Comparison of ENCODE assay signal across 13 cellular contexts in genomic region chr14:101412741-101413140, GRCh38.
A peak's percentile ranks its signal among the peaks of the same experiment; 100 is the strongest.
DNase-seq lines count a peak whose midpoint lies in the region; ATAC-seq and TF ChIP-seq lines count a peak whose summit lies in the region.
"Had no signal": no experiment of that assay in that cellular context is flagged by ENCODE, and none has a peak within 500 bp of the region (broad histone marks: within the 10 kb centered on the region; RNA-seq: fewer than 3 reads in every experiment).

No MANE protein-coding gene starts in this region.

- H3K4me3 ChIP-seq in RWPE2 (ENCODE audit: severe bottlenecking) (no peak overlapping the region), liver (ENCODE audit: low read depth in 1 of 3, low read length in 3 of 3) (no peak overlapping the region), osteoblast (ENCODE audit: insufficient read depth, low read length) (no peak overlapping the region)
- H3K4me3 ChIP-seq: HAP-1 had no signal

- H3K9me3 Mint-ChIP-seq in stimulated activated effector memory CD8-positive, alpha-beta T cell treated with anti-CD3 and anti-CD28 coated beads, Interleukin-12 subunit alpha, Interleukin-12 subunit beta, amount 100 ng/mL, for 72 hours = no peaks in the 10 kb centered on the region
- no peaks in the 10 kb centered on the region for H3K9me3 Mint-ChIP-seq in activated CD8-positive, alpha-beta T cell treated with anti-CD3 and anti-CD28 coated beads for 36 hours

- no peak for TF ChIP-seq RAD21 in liver (IDR thresholded peaks at IDR 0.05)

- H3K4me2 ChIP-seq in osteoblast (ENCODE audit: insufficient read depth, low read length) = no peak overlapping the region

- intact Hi-C loops in activated CD8-positive, alpha-beta T cell treated with anti-CD3 and anti-CD28 coated beads for 36 hours (cut with micrococcal nuclease) = no loop called here

- WGBS in liver = 42% methylated on average over 5 of the region's 5 CpGs

- peaks cover 10% of the 10 kb centered on the region for H3K4me1 ChIP-seq in RWPE2 (ENCODE audit: insufficient read depth, poor library complexity, severe bottlenecking)
- no peaks in the 10 kb centered on the region for H3K4me1 ChIP-seq in liver (ENCODE audit: control insufficient read depth in 4 of 4, insufficient read depth in 4 of 4, low read length in 3 of 4)
- H3K4me1 ChIP-seq in osteoblast (ENCODE audit: insufficient read depth, low read length) = peaks cover 14% of the 10 kb centered on the region
- H3K4me1 ChIP-seq: HAP-1 had no signal

- peak; percentile 84 for ATAC-seq in RWPE2 (ENCODE audit: low read depth)
- ATAC-seq in stimulated activated effector memory CD8-positive, alpha-beta T cell treated with anti-CD3 and anti-CD28 coated beads, Interleukin-12 subunit alpha, Interleukin-12 subunit beta, amount 100 ng/mL, for 72 hours = no peak
- ATAC-seq in activated CD8-positive, alpha-beta T cell treated with anti-CD3 and anti-CD28 coated beads for 36 hours = no peak

- no peaks in the 10 kb centered on the region for H3K36me3 Mint-ChIP-seq in stimulated activated effector memory CD8-positive, alpha-beta T cell treated with anti-CD3 and anti-CD28 coated beads, Interleukin-12 subunit alpha, Interleukin-12 subunit beta, amount 100 ng/mL, for 72 hours
- H3K36me3 Mint-ChIP-seq in activated CD8-positive, alpha-beta T cell treated with anti-CD3 and anti-CD28 coated beads for 36 hours (ENCODE audit: low read depth) = no peaks in the 10 kb centered on the region
- H3K36me3 Mint-ChIP-seq: CD8-positive, alpha-beta memory T cell had no signal

- no peak overlapping the region for H3K27ac ChIP-seq in RWPE2 (ENCODE audit: poor library complexity, severe bottlenecking)
- no peak overlapping the region for H3K27ac ChIP-seq in liver (ENCODE audit: low read depth in 1 of 2, low read length in 2 of 2)
- H3K27ac ChIP-seq in osteoblast (ENCODE audit: low read depth, low read length) = no peak overlapping the region

- H3K9me3 ChIP-seq in RWPE2 (ENCODE audit: severe bottlenecking) (no peaks in the 10 kb centered on the region), liver (ENCODE audit: control insufficient read depth in 4 of 4, low read length in 3 of 4) (no peaks in the 10 kb centered on the region), osteoblast (ENCODE audit: low read depth, low read length) (no peaks in the 10 kb centered on the region)
- H3K9me3 ChIP-seq: HAP-1 had no signal

- H3K27ac Mint-ChIP-seq in stimulated activated effector memory CD8-positive, alpha-beta T cell treated with anti-CD3 and anti-CD28 coated beads, Interleukin-12 subunit alpha, Interleukin-12 subunit beta, amount 100 ng/mL, for 72 hours = no peak overlapping the region
- H3K27ac Mint-ChIP-seq in activated CD8-positive, alpha-beta T cell treated with anti-CD3 and anti-CD28 coated beads for 36 hours = no peak overlapping the region
- H3K27ac Mint-ChIP-seq: CD8-positive, alpha-beta memory T cell had no signal

- H3K36me3 ChIP-seq in RWPE2 (ENCODE audit: low read depth) = no peaks in the 10 kb centered on the region
- no peaks in the 10 kb centered on the region for H3K36me3 ChIP-seq in liver (ENCODE audit: control insufficient read depth in 4 of 4, insufficient read depth in 3 of 4, low read depth in 1 of 4, low read length in 3 of 4)
- H3K36me3 ChIP-seq in osteoblast (ENCODE audit: insufficient read depth, low read length) = no peaks in the 10 kb centered on the region
- H3K36me3 ChIP-seq: HAP-1 had no signal

- no peaks in the 10 kb centered on the region for H3K79me2 ChIP-seq in osteoblast (ENCODE audit: insufficient read depth, low read length)

- no peak overlapping the region for H2AFZ ChIP-seq in osteoblast (ENCODE audit: low read length)

- no peaks in the 10 kb centered on the region for H4K20me1 ChIP-seq in osteoblast (ENCODE audit: insufficient read depth, low read length)

- POLR2A ChIA-PET in activated CD8-positive, alpha-beta T cell treated with anti-CD3 and anti-CD28 coated beads for 36 hours (lab: Charles Lee) = no interaction called here

- no peak overlapping the region for H3K4me3 Mint-ChIP-seq in stimulated activated effector memory CD8-positive, alpha-beta T cell treated with anti-CD3 and anti-CD28 coated beads, Interleukin-12 subunit alpha, Interleukin-12 subunit beta, amount 100 ng/mL, for 72 hours
- no peak overlapping the region for H3K4me3 Mint-ChIP-seq in activated CD8-positive, alpha-beta T cell treated with anti-CD3 and anti-CD28 coated beads for 36 hours
- H3K4me3 Mint-ChIP-seq: CD8-positive, alpha-beta memory T cell had no signal

- no peak overlapping the region for H3K9ac ChIP-seq in liver (ENCODE audit: low read depth in 1 of 2, low read length in 2 of 2)

- H3K4me1 Mint-ChIP-seq in stimulated activated effector memory CD8-positive, alpha-beta T cell treated with anti-CD3 and anti-CD28 coated beads, Interleukin-12 subunit alpha, Interleukin-12 subunit beta, amount 100 ng/mL, for 72 hours = no peaks in the 10 kb centered on the region
- H3K4me1 Mint-ChIP-seq in activated CD8-positive, alpha-beta T cell treated with anti-CD3 and anti-CD28 coated beads for 36 hours (ENCODE audit: low read depth) = no peaks in the 10 kb centered on the region
- H3K4me1 Mint-ChIP-seq: CD8-positive, alpha-beta memory T cell had no signal

- H3K27me3 ChIP-seq in RWPE2 (ENCODE audit: insufficient read depth, poor library complexity, severe bottlenecking) (peaks cover 5% of the 10 kb centered on the region), liver (ENCODE audit: control insufficient read depth in 4 of 4, insufficient read depth in 4 of 4, low read length in 3 of 4) (no peaks in the 10 kb centered on the region), osteoblast (ENCODE audit: insufficient read depth, low read length) (peaks cover 40% of the 10 kb centered on the region)

- CTCF ChIA-PET in activated CD8-positive, alpha-beta T cell treated with anti-CD3 and anti-CD28 coated beads for 36 hours (lab: Charles Lee) = no interaction called here

- TF ChIP-seq CTCF in RWPE2 (IDR thresholded peaks at IDR 0.05; ENCODE audit: poor library complexity, severe bottlenecking) (no peak), liver (IDR thresholded peaks at IDR 0.05; ENCODE audit: low read depth, low read length, missing input control) (no peak), osteoblast (IDR thresholded peaks at IDR 0.05; ENCODE audit: extremely low read depth, low read depth, low read length) (no peak)
- TF ChIP-seq CTCF in activated CD8-positive, alpha-beta T cell treated with anti-CD3 and anti-CD28 coated beads for 36 hours (IDR thresholded peaks at IDR 0.05) = no peak

- peaks cover 38% of the 10 kb centered on the region for H3K27me3 Mint-ChIP-seq in activated CD8-positive, alpha-beta T cell treated with anti-CD3 and anti-CD28 coated beads for 36 hours

- DNase-seq in ELR (ENCODE audit: low read depth) = peak; percentile 35
- peak; percentile 33 for DNase-seq in HuH-7 (ENCODE audit: low spot score)
- no peak for DNase-seq in RWPE2 (ENCODE audit: low spot score)
- DNase-seq in stimulated activated effector memory CD8-positive, alpha-beta T cell treated with anti-CD3 and anti-CD28 coated beads, Interleukin-12 subunit alpha, Interleukin-12 subunit beta, amount 100 ng/mL, for 72 hours (ENCODE audit: low spot score in 2 of 2) = no peak
- no peak for DNase-seq in osteoblast (ENCODE audit: insufficient read length, low spot score, missing footprints)
- DNase-seq in activated CD8-positive, alpha-beta T cell treated with anti-CD3 and anti-CD28 coated beads for 36 hours = no peak
- DNase-seq: CD8-positive, alpha-beta memory T cell; NCI-H1092; NCI-H1694 treated with DMSO at 0.1 percent for 48 hours; NCI-H345; NCI-H82 had no signal

TF ChIP-seq in liver, 16 proteins besides CTCF, POLR2A, EP300 and RAD21:
- TF ChIP-seq TAF1 (conservative IDR thresholded peaks at IDR 0.05) (no peak), HNF4A (conservative IDR thresholded peaks at IDR 0.05) (peak in 1 of 2 donors; percentile 18), RXRA (IDR thresholded peaks at IDR 0.05) (peak in 1 of 2 donors; percentile 36), JUND (IDR thresholded peaks at IDR 0.05) (peak; percentile 69 to 71), HNF4G (IDR thresholded peaks at IDR 0.05) (no peak), ATF3 (IDR thresholded peaks at IDR 0.05) (peak; percentile 19)

Comparison
In these comparisons a context has a peak if more than half of its experiments do, and no peak if none do; other contexts are left out.
1. DNase-seq: peak in ELR (single experiment) and HuH-7 (single experiment); none in RWPE2 (single experiment), stimulated activated effector memory CD8-positive, alpha-beta T cell treated with anti-CD3 and anti-CD28 coated beads, Interleukin-12 subunit alpha, Interleukin-12 subunit beta, amount 100 ng/mL, for 72 hours (0 of 2), osteoblast (single experiment) and activated CD8-positive, alpha-beta T cell treated with anti-CD3 and anti-CD28 coated beads for 36 hours (single experiment).